ENCODE assay signal across 1 cellular context in the genomic region with DNA sequence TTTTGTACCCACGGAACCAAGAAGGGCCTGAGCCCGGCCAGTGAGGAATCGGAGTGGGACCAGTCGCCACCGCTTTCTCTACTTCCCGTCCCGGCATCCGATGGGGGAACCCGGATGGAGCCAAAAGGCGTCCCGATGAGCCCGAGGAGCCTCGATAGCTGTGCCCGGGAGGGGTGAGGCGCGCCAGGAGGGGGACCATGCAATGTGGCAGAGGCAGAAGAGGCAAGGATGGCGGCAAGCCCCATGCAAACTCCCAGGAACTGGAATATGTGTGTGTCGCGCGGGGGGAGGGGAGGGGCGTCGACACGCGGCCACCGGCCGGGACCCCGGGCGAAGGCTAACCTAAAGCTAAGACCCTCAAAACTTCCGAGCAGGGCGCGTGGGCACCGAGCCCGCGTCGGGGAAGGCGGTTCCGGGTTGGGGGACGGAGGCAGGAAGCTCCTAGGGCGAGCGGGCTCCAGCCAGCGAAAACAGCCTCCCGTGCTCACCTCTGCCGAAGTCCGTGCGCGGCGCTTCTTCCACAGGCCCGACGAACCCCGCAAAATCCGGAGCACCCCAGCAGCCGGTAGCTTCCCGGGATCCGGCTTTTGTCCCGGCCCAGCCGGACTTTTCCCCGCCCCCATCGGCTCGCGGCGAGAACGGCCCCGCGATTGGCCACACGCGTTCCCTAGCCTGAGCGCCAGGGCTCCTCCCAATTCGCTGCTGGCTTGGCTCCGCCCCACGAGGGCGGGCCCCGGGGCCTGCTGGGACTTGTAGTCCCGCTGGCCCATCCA.
TF ChIP-seq lines count a peak whose summit lies in the region.

Gene ACLY (minus strand): TSS at position 560 of the 773 bp plus-strand sequence. CDS start 5,078 bp downstream, outside the sequence.

TF ChIP-seq in HepG2, 621 proteins besides CTCF, POLR2A, EP300 and RAD21 (continued from another document and continues in another):
- TF ChIP-seq, protein P1, sequence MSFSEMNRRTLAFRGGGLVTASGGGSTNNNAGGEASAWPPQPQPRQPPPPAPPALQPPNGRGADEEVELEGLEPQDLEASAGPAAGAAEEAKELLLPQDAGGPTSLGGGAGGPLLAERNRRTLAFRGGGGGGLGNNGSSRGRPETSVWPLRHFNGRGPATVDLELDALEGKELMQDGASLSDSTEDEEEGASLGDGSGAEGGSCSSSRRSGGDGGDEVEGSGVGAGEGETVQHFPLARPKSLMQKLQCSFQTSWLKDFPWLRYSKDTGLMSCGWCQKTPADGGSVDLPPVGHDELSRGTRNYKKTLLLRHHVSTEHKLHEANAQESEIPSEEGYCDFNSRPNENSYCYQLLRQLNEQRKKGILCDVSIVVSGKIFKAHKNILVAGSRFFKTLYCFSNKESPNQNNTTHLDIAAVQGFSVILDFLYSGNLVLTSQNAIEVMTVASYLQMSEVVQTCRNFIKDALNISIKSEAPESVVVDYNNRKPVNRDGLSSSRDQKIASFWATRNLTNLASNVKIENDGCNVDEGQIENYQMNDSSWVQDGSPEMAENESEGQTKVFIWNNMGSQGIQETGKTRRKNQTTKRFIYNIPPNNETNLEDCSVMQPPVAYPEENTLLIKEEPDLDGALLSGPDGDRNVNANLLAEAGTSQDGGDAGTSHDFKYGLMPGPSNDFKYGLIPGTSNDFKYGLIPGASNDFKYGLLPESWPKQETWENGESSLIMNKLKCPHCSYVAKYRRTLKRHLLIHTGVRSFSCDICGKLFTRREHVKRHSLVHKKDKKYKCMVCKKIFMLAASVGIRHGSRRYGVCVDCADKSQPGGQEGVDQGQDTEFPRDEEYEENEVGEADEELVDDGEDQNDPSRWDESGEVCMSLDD (CRISPR knock-in tag; IDR thresholded peaks at IDR 0.05; ENCODE audit: borderline replicate concordance): peak; percentile 92; the same call in 1 of the 2 replicates
- TF ChIP-seq HNF4G (IDR thresholded peaks at IDR 0.05; ENCODE audit: borderline replicate concordance, low read depth, low read length): no peak; the same call in 1 of the 2 replicates
- no peak; the same call in 1 of the 2 replicates for TF ChIP-seq HNF4G (CRISPR knock-in tag; IDR thresholded peaks at IDR 0.05; ENCODE audit: borderline replicate concordance, low read depth)
- peak; percentile 77 for TF ChIP-seq RBM39 (IDR thresholded peaks at IDR 0.05; ENCODE audit: low read depth, low read length, poor library complexity, severe bottlenecking)
- TF ChIP-seq ZNF572 (CRISPR knock-in tag; IDR thresholded peaks at IDR 0.05): no peak
- no peak for TF ChIP-seq NBN (conservative IDR thresholded peaks at IDR 0.05)
- no peak for TF ChIP-seq ZNF883 (CRISPR knock-in tag; IDR thresholded peaks at IDR 0.05; ENCODE audit: not compliant biosample characterization)
- TF ChIP-seq ZNF770 (CRISPR knock-in tag; IDR thresholded peaks at IDR 0.05): 0 out of 2 replicates have a peak, but pooled peaks have one; percentile 5
- peak; percentile 15 for TF ChIP-seq IKZF4 (CRISPR knock-in tag; IDR thresholded peaks at IDR 0.05; ENCODE audit: borderline replicate concordance, low read depth, not compliant biosample characterization)
- peak; percentile 85; the same call in 1 of the 2 replicates for TF ChIP-seq ZNF850 (CRISPR knock-in tag; conservative IDR thresholded peaks at IDR 0.05)
- no peak for TF ChIP-seq SNAPC5 (CRISPR knock-in tag; IDR thresholded peaks at IDR 0.05; ENCODE audit: borderline replicate concordance)
- no peak; the same call in 1 of the 2 replicates for TF ChIP-seq ZNF276 (CRISPR knock-in tag; IDR thresholded peaks at IDR 0.05; ENCODE audit: low read depth)
- TF ChIP-seq FLYWCH1 (CRISPR knock-in tag; IDR thresholded peaks at IDR 0.05): no peak
- TF ChIP-seq RBAK (CRISPR knock-in tag; IDR thresholded peaks at IDR 0.05): no peak
- TF ChIP-seq, protein P2, sequence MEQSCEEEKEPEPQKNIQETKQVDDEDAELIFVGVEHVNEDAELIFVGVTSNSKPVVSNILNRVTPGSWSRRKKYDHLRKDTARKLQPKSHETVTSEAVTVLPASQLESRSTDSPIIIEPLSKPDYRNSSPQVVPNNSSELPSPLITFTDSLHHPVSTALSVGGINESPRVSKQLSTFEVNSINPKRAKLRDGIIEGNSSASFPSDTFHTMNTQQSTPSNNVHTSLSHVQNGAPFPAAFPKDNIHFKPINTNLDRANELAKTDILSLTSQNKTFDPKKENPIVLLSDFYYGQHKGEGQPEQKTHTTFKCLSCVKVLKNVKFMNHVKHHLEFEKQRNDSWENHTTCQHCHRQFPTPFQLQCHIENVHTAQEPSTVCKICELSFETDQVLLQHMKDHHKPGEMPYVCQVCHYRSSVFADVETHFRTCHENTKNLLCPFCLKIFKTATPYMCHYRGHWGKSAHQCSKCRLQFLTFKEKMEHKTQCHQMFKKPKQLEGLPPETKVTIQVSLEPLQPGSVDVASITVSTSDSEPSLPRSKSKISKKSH (CRISPR knock-in tag; IDR thresholded peaks at IDR 0.05; ENCODE audit: borderline replicate concordance): no peak
- TF ChIP-seq NR2F1 (CRISPR knock-in tag; IDR thresholded peaks at IDR 0.05): no peak
- TF ChIP-seq MAFG (CRISPR knock-in tag; IDR thresholded peaks at IDR 0.05): no peak
- no peak for TF ChIP-seq EEA1 (CRISPR knock-in tag; IDR thresholded peaks at IDR 0.05; ENCODE audit: borderline replicate concordance)
- no peak for TF ChIP-seq ZNF512 (CRISPR knock-in tag; IDR thresholded peaks at IDR 0.05)
- TF ChIP-seq ZNF780A (CRISPR knock-in tag; IDR thresholded peaks at IDR 0.05): no peak
- TF ChIP-seq ZNF713 (CRISPR knock-in tag; IDR thresholded peaks at IDR 0.05): no peak
- TF ChIP-seq CREM (IDR thresholded peaks at IDR 0.05): peak; percentile 68
- no peak for TF ChIP-seq CREM (CRISPR knock-in tag; IDR thresholded peaks at IDR 0.05)
- TF ChIP-seq KLF12 (CRISPR knock-in tag; IDR thresholded peaks at IDR 0.05; ENCODE audit: borderline replicate concordance): no peak
- no peak; the same call in 1 of the 2 replicates for TF ChIP-seq ZNF44 (CRISPR knock-in tag; IDR thresholded peaks at IDR 0.05)
- TF ChIP-seq ZBTB38 (CRISPR knock-in tag; IDR thresholded peaks at IDR 0.05): no peak; the same call in 1 of the 2 replicates
- TF ChIP-seq SAP130 (CRISPR knock-in tag; IDR thresholded peaks at IDR 0.05; ENCODE audit: low read depth): peak; percentile 82; the same call in 1 of the 2 replicates
- TF ChIP-seq AKAP8 (CRISPR knock-in tag; IDR thresholded peaks at IDR 0.05): 0 out of 2 replicates have a peak, but pooled peaks have one; percentile 13
- TF ChIP-seq, protein P3, sequence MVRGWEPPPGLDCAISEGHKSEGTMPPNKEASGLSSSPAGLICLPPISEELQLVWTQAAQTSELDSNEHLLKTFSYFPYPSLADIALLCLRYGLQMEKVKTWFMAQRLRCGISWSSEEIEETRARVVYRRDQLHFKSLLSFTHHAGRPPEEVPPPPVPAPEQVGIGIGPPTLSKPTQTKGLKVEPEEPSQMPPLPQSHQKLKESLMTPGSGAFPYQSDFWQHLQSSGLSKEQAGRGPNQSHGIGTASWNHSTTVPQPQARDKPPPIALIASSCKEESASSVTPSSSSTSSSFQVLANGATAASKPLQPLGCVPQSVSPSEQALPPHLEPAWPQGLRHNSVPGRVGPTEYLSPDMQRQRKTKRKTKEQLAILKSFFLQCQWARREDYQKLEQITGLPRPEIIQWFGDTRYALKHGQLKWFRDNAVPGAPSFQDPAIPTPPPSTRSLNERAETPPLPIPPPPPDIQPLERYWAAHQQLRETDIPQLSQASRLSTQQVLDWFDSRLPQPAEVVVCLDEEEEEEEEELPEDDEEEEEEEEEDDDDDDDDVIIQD (CRISPR knock-in tag; IDR thresholded peaks at IDR 0.05; ENCODE audit: low read depth): no peak; the same call in 1 of the 2 replicates
- TF ChIP-seq U2AF1 (optimal IDR thresholded peaks at IDR 0.05; ENCODE audit: low read depth, low read length): no peak
- TF ChIP-seq ZNF574 (CRISPR knock-in tag; IDR thresholded peaks at IDR 0.05): peak; percentile 80
- TF ChIP-seq ELF4 (CRISPR knock-in tag; IDR thresholded peaks at IDR 0.05; ENCODE audit: borderline replicate concordance): peak; percentile 69
- no peak for TF ChIP-seq DDIT3 (CRISPR knock-in tag; IDR thresholded peaks at IDR 0.05)
- TF ChIP-seq ZMAT3 (CRISPR knock-in tag; conservative IDR thresholded peaks at IDR 0.05): peak; percentile 91
- TF ChIP-seq, protein P4, sequence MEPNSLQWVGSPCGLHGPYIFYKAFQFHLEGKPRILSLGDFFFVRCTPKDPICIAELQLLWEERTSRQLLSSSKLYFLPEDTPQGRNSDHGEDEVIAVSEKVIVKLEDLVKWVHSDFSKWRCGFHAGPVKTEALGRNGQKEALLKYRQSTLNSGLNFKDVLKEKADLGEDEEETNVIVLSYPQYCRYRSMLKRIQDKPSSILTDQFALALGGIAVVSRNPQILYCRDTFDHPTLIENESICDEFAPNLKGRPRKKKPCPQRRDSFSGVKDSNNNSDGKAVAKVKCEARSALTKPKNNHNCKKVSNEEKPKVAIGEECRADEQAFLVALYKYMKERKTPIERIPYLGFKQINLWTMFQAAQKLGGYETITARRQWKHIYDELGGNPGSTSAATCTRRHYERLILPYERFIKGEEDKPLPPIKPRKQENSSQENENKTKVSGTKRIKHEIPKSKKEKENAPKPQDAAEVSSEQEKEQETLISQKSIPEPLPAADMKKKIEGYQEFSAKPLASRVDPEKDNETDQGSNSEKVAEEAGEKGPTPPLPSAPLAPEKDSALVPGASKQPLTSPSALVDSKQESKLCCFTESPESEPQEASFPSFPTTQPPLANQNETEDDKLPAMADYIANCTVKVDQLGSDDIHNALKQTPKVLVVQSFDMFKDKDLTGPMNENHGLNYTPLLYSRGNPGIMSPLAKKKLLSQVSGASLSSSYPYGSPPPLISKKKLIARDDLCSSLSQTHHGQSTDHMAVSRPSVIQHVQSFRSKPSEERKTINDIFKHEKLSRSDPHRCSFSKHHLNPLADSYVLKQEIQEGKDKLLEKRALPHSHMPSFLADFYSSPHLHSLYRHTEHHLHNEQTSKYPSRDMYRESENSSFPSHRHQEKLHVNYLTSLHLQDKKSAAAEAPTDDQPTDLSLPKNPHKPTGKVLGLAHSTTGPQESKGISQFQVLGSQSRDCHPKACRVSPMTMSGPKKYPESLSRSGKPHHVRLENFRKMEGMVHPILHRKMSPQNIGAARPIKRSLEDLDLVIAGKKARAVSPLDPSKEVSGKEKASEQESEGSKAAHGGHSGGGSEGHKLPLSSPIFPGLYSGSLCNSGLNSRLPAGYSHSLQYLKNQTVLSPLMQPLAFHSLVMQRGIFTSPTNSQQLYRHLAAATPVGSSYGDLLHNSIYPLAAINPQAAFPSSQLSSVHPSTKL (CRISPR knock-in tag; IDR thresholded peaks at IDR 0.05): peak; percentile 8; the same call in 1 of the 2 replicates
